3 cellular contexts compared by ENCODE assay signal in the genomic region with DNA sequence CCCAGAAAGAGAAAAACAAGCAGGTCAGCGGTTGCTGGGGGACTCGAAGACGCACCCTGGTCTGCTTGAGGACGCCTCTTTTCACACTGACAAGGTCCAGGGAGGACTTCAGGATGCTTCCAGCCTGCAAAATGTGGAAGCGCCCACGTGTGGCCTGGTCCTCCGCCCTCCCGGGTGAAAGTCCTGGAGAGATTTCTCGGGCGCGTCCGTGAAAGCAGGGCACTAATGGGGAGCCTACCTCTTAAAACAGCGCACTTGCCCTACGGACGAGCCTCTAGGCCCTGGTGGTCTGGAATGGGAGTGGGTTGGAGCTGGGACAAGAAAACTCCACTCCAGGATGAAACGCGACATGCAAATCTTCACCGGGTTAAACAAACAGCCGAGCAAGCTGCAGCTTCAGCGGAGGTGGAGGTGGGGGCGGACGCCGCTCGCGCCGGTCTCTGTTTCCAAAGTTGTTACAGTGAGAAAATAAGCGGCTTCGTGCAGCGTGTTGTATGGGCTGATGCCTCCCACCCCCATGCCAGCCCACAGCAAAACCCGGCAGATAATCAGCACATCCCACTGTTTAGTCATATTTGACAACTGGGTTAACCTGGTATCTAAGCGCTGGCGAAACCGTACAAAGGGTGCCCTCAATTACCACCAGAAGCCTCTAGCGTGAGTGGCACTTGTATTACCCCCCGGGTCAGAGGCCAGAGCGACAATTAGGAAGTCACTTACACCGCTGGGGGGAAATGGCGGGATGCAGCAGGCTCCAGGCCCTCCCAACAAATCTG.
TF ChIP-seq lines count a peak whose summit lies in the region.

No MANE protein-coding gene starts in this region.

TF ChIP-seq in SK-N-SH, 30 proteins besides CTCF, POLR2A, EP300 and RAD21 (continued from another document):
- TF ChIP-seq NRF1 (IDR thresholded peaks at IDR 0.05; ENCODE audit: low read depth, low read length): no peak
- TF ChIP-seq FOSL2 (IDR thresholded peaks at IDR 0.05; ENCODE audit: borderline replicate concordance, low read depth): no peak
- no peak for TF ChIP-seq MAX (IDR thresholded peaks at IDR 0.05; ENCODE audit: low read depth)
- TF ChIP-seq YY1 (IDR thresholded peaks at IDR 0.05; ENCODE audit: low read depth): no peak
- TF ChIP-seq TCF12 (IDR thresholded peaks at IDR 0.05): no peak
- TF ChIP-seq, protein P1, sequence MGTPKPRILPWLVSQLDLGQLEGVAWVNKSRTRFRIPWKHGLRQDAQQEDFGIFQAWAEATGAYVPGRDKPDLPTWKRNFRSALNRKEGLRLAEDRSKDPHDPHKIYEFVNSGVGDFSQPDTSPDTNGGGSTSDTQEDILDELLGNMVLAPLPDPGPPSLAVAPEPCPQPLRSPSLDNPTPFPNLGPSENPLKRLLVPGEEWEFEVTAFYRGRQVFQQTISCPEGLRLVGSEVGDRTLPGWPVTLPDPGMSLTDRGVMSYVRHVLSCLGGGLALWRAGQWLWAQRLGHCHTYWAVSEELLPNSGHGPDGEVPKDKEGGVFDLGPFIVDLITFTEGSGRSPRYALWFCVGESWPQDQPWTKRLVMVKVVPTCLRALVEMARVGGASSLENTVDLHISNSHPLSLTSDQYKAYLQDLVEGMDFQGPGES (IDR thresholded peaks at IDR 0.05; ENCODE audit: low read depth, low read length): no peak
- TF ChIP-seq JUND (IDR thresholded peaks at IDR 0.05): no peak
- no peak for TF ChIP-seq EZH2phosphoT487 (IDR thresholded peaks at IDR 0.05; ENCODE audit: borderline replicate concordance, low read depth)
- no peak for TF ChIP-seq MXI1 (IDR thresholded peaks at IDR 0.05; ENCODE audit: low read depth, low read length)

TF ChIP-seq in SK-N-SH treated with all-trans-retinoic acid at 6 μM for 48 hours, 23 proteins besides CTCF, POLR2A, EP300 and RAD21 (continued from another document):
- TF ChIP-seq, protein P2, sequence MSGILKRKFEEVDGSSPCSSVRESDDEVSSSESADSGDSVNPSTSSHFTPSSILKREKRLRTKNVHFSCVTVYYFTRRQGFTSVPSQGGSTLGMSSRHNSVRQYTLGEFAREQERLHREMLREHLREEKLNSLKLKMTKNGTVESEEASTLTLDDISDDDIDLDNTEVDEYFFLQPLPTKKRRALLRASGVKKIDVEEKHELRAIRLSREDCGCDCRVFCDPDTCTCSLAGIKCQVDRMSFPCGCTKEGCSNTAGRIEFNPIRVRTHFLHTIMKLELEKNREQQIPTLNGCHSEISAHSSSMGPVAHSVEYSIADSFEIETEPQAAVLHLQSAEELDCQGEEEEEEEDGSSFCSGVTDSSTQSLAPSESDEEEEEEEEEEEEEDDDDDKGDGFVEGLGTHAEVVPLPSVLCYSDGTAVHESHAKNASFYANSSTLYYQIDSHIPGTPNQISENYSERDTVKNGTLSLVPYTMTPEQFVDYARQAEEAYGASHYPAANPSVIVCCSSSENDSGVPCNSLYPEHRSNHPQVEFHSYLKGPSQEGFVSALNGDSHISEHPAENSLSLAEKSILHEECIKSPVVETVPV (CRISPR knock-in tag; IDR thresholded peaks at IDR 0.05): no peak
- TF ChIP-seq ZC3H10 (CRISPR knock-in tag; IDR thresholded peaks at IDR 0.05): no peak
- no peak for TF ChIP-seq ZNF70 (CRISPR knock-in tag; IDR thresholded peaks at IDR 0.05)
- no peak for TF ChIP-seq ESRRG (CRISPR knock-in tag; IDR thresholded peaks at IDR 0.05)
- no peak for TF ChIP-seq CREB5 (CRISPR knock-in tag; IDR thresholded peaks at IDR 0.05; ENCODE audit: low read depth)
- TF ChIP-seq POU6F1 (CRISPR knock-in tag; IDR thresholded peaks at IDR 0.05; ENCODE audit: borderline replicate concordance, low read depth): no peak
- TF ChIP-seq BACH2 (CRISPR knock-in tag; IDR thresholded peaks at IDR 0.05; ENCODE audit: borderline replicate concordance): no peak
- TF ChIP-seq ZFP3 (CRISPR knock-in tag; IDR thresholded peaks at IDR 0.05): no peak
- TF ChIP-seq ZNF565 (CRISPR knock-in tag; conservative IDR thresholded peaks at IDR 0.05; ENCODE audit: low read depth): no peak
- no peak for TF ChIP-seq ZFP30 (CRISPR knock-in tag; IDR thresholded peaks at IDR 0.05)
- TF ChIP-seq, protein P3, sequence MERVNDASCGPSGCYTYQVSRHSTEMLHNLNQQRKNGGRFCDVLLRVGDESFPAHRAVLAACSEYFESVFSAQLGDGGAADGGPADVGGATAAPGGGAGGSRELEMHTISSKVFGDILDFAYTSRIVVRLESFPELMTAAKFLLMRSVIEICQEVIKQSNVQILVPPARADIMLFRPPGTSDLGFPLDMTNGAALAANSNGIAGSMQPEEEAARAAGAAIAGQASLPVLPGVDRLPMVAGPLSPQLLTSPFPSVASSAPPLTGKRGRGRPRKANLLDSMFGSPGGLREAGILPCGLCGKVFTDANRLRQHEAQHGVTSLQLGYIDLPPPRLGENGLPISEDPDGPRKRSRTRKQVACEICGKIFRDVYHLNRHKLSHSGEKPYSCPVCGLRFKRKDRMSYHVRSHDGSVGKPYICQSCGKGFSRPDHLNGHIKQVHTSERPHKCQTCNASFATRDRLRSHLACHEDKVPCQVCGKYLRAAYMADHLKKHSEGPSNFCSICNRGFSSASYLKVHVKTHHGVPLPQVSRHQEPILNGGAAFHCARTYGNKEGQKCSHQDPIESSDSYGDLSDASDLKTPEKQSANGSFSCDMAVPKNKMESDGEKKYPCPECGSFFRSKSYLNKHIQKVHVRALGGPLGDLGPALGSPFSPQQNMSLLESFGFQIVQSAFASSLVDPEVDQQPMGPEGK (CRISPR knock-in tag; IDR thresholded peaks at IDR 0.05; ENCODE audit: borderline replicate concordance): no peak
- TF ChIP-seq CSDC2 (CRISPR knock-in tag; IDR thresholded peaks at IDR 0.05): no peak
- TF ChIP-seq TCF4 (CRISPR knock-in tag; IDR thresholded peaks at IDR 0.05; ENCODE audit: borderline replicate concordance): no peak

TF ChIP-seq in endothelial cell of umbilical vein, 7 proteins besides CTCF, POLR2A, EP300 and RAD21 (continued from another document):
- TF ChIP-seq POLR2AphosphoS5 (IDR thresholded peaks at IDR 0.05; ENCODE audit: insufficient read depth, low read depth, low read length) (no peak), EZH2 (IDR thresholded peaks at IDR 0.05; ENCODE audit: borderline replicate concordance, low read depth, low read length, severe bottlenecking) (peak; percentile 95)
